8 cellular contexts compared by ENCODE assay signal in the genomic region with DNA sequence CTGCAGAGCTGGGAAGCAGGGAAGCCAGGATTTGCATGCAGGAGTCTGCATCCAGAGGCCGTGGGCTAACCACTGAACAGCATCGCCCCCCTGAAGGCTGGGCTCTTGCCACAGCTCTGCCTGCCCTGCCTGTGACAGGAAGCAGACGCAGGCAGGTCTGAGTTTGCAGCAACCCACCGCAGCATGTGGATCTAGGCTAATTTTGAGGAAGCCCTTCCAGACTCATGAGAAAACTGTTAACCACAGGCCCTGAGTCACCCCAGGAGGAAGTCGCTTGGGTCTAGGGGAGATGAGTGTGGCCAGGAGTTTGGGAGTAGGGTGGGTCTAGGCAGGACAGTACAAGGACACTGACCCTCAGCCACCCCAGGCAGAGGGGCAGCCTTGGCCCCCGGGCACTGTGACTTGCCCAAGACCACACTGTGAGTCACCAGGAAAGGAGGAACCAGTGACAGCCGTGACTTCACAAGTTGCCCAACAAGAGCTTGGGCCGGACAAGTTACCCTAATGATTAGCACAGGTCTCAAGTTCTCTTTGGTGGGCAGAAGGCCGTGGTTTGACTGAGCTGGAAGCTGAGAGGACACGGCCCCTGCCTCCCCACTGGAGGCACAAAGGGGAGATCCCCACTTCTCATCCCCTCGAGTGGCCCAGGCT. TPM values are rescaled to one million over a fixed set of nuclear protein-coding genes. Genes with fewer than 3 reads are reported as not detected.
DNase-seq lines count a peak whose midpoint lies in the region.

No MANE protein-coding gene starts in this region.

- H3K4me1 Mint-ChIP-seq in dendritic cell treated with granulocyte-macrophage colony-stimulating factor and Interleukin-4, amounts not matched to agents 40 ng/mL and 50 ng/mL, for 4 days (ENCODE audit: low read depth) = peaks cover 91% of the 10 kb centered on the region

- intact Hi-C loops in dendritic cell treated with granulocyte-macrophage colony-stimulating factor and Interleukin-4, amounts not matched to agents 40 ng/mL and 50 ng/mL, for 4 days (cut with micrococcal nuclease) = loop anchor here (2.0 to 5.0 kb wide), 2 partner anchors 22 to 39 kb away; no protein-coding TSS in a partner anchor

- DNase-seq in AG08396 (ENCODE audit: low spot score) (peak; percentile 81), NCI-H2029 (lab: John Stamatoyannopoulos, UW) (no peak), NCI-H748 treated with DMSO at 0.1 percent for 48 hours (lab: John Stamatoyannopoulos, UW) (no peak)
- peak; percentile 88 for DNase-seq in Jurkat, Clone E6-1 (ENCODE audit: low read depth, low spot score)
- DNase-seq in activated CD4-positive, CD25-positive, alpha-beta regulatory T cell treated with anti-CD3 and anti-CD28 coated beads, Interleukin-2, amount 50 U/mL, for 72 hours = peak; percentile 56

- peak overlapping the region in 1 of 2 donors; percentile 49 for H3K9ac ChIP-seq in stomach smooth muscle (ENCODE audit: low read length in 2 of 2)

- no peaks in the 10 kb centered on the region for H3K27me3 Mint-ChIP-seq in dendritic cell treated with granulocyte-macrophage colony-stimulating factor and Interleukin-4, amounts not matched to agents 40 ng/mL and 50 ng/mL, for 4 days

- H3K9me3 Mint-ChIP-seq in dendritic cell treated with granulocyte-macrophage colony-stimulating factor and Interleukin-4, amounts not matched to agents 40 ng/mL and 50 ng/mL, for 4 days = no peaks in the 10 kb centered on the region

- H3K27me3 ChIP-seq in mononuclear cell (ENCODE audit: insufficient read depth, low read length) = no peaks in the 10 kb centered on the region
- H3K27me3 ChIP-seq in stomach smooth muscle (ENCODE audit: control insufficient read depth in 1 of 2, insufficient read depth in 2 of 2, low read length in 2 of 2) = no peaks in the 10 kb centered on the region

- H3K4me1 ChIP-seq in mononuclear cell (ENCODE audit: insufficient read depth, low read length) (peaks cover 87% of the 10 kb centered on the region), stomach smooth muscle (ENCODE audit: control insufficient read depth, insufficient read depth, low read length) (peaks cover 2% of the 10 kb centered on the region)

- H3K27ac Mint-ChIP-seq in dendritic cell treated with granulocyte-macrophage colony-stimulating factor and Interleukin-4, amounts not matched to agents 40 ng/mL and 50 ng/mL, for 4 days = peak overlapping the region; percentile 98

- peak overlapping the region; percentile 82 for H3K4me3 ChIP-seq in Jurkat, Clone E6-1 (ENCODE audit: low read length)
- H3K4me3 ChIP-seq in mononuclear cell (ENCODE audit: low read length) (peak overlapping the region; percentile 100), stomach smooth muscle (ENCODE audit: low read length in 2 of 2) (peak overlapping the region; percentile 38 to 49)

- peak overlapping the region; percentile 95 for H3K4me3 Mint-ChIP-seq in dendritic cell treated with granulocyte-macrophage colony-stimulating factor and Interleukin-4, amounts not matched to agents 40 ng/mL and 50 ng/mL, for 4 days

- H3K27ac ChIP-seq in stomach smooth muscle (ENCODE audit: low read length) = no peak overlapping the region

- H3K9me3 ChIP-seq in mononuclear cell (ENCODE audit: low read depth, low read length) (no peaks in the 10 kb centered on the region), stomach smooth muscle (ENCODE audit: control insufficient read depth in 2 of 2, low read length in 2 of 2) (no peaks in the 10 kb centered on the region)

- no peaks in the 10 kb centered on the region for H3K36me3 ChIP-seq in stomach smooth muscle (ENCODE audit: control insufficient read depth in 2 of 2, insufficient read depth in 2 of 2, low read length in 2 of 2)

- H3K36me3 Mint-ChIP-seq in dendritic cell treated with granulocyte-macrophage colony-stimulating factor and Interleukin-4, amounts not matched to agents 40 ng/mL and 50 ng/mL, for 4 days (ENCODE audit: low read depth) = peaks cover 38% of the 10 kb centered on the region

RNA-seq across cellular contexts. Expression of a gene that starts 0.9 kb away (rescaled TPM):
- polyA plus RNA-seq in Jurkat, Clone E6-1 (2012; ENCODE audit: insufficient read depth, insufficient read length) = 185 TPM
- 719 TPM for total RNA-seq in mononuclear cell

RNA-seq across cellular contexts. Expression of a gene that starts 33.3 kb away (rescaled TPM):
- not detected for polyA plus RNA-seq in Jurkat, Clone E6-1 (2012; ENCODE audit: insufficient read depth, insufficient read length)
- total RNA-seq in mononuclear cell = 1.6 TPM

Comparison
In these comparisons a context has a peak if more than half of its experiments do, and no peak if none do; other contexts are left out.
1. DNase-seq: peak in AG08396 (single experiment), Jurkat, Clone E6-1 (single experiment) and activated CD4-positive, CD25-positive, alpha-beta regulatory T cell treated with anti-CD3 and anti-CD28 coated beads, Interleukin-2, amount 50 U/mL, for 72 hours (single experiment); none in NCI-H2029 (single experiment) and NCI-H748 treated with DMSO at 0.1 percent for 48 hours (single experiment).
2. H3K4me3 ChIP-seq: peak in every context shown above with its lines; median percentile 100 in mononuclear cell; 82 in Jurkat, Clone E6-1; 44 in stomach smooth muscle.